In genomic region chr1:2190491-2190976, GRCh38 we compare ENCODE assay signal across 9 cellular contexts. TPM values are rescaled to one million over a fixed set of nuclear protein-coding genes. Genes with fewer than 3 reads are reported as not detected.
A peak's percentile ranks its signal among the peaks of the same experiment; 100 is the strongest.
DNase-seq lines count a peak whose midpoint lies in the region; ATAC-seq and TF ChIP-seq lines count a peak whose summit lies in the region.
"Had no signal": no experiment of that assay in that cellular context is flagged by ENCODE, and none has a peak within 500 bp of the region (broad histone marks: within the 10 kb centered on the region; RNA-seq: fewer than 3 reads in every experiment).

No MANE protein-coding gene starts in this region.

- H3K4me1 ChIP-seq in lung (ENCODE audit: control insufficient read depth in 2 of 2, insufficient read depth in 2 of 2, low read length in 2 of 2) (peaks cover 6 to 12% of the 10 kb centered on the region in 2 donors), thyroid gland (peaks cover 44 to 52% of the 10 kb centered on the region in 2 donors)

- H3K27me3 ChIP-seq in lung (ENCODE audit: control insufficient read depth, insufficient read depth) (no peaks in the 10 kb centered on the region), thyroid gland (no peaks in the 10 kb centered on the region)

- H3K27ac Mint-ChIP-seq in activated CD4-positive, alpha-beta T cell treated with anti-CD3 and anti-CD28 coated beads, Interleukin-2, amount 10 ng/mL, durations not matched to agents 24 days and 14 days, result peak overlapping the region; percentile 25
- no peak overlapping the region for H3K27ac Mint-ChIP-seq in activated CD4-positive, alpha-beta T cell treated with anti-CD3 and anti-CD28 coated beads for 36 hours

- no peak for TF ChIP-seq POLR2A in thyroid gland (IDR thresholded peaks at IDR 0.05)

- 79 to 91% methylated on average over 19 of the region's 19 CpGs for WGBS in lung, 2 donors
- WGBS in thyroid gland, 2 donors, result 92 to 97% methylated on average over 10 to 11 of the region's 19 CpGs

- peak overlapping the region; percentile 96 to 97 for H3K27ac ChIP-seq in lung (ENCODE audit: low read depth in 1 of 2, low read length in 1 of 2)
- peak overlapping the region; percentile 88 to 92 (median 92) for H3K27ac ChIP-seq in thyroid gland

- H3K4me3 ChIP-seq in cardiac fibroblast (replicated peaks in 1 of 2; ENCODE audit: low read depth in 2 of 2, low read length in 2 of 2) (peak overlapping the region; percentile 56 to 64), lung (no peak overlapping the region), thyroid gland (replicated peaks in 1 of 3) (peak overlapping the region in 1 of 3 donors; percentile 37)

- peaks cover 5% of the 10 kb centered on the region for H3K36me3 Mint-ChIP-seq in activated CD4-positive, alpha-beta T cell treated with anti-CD3 and anti-CD28 coated beads, Interleukin-2, amount 10 ng/mL, durations not matched to agents 24 days and 14 days (ENCODE audit: low read depth)
- H3K36me3 Mint-ChIP-seq in activated CD4-positive, alpha-beta T cell treated with anti-CD3 and anti-CD28 coated beads for 36 hours (ENCODE audit: low read depth), result peaks cover 2% of the 10 kb centered on the region

- no peaks in the 10 kb centered on the region for H3K9me3 Mint-ChIP-seq in activated CD4-positive, alpha-beta T cell treated with anti-CD3 and anti-CD28 coated beads, Interleukin-2, amount 10 ng/mL, durations not matched to agents 24 days and 14 days
- H3K9me3 Mint-ChIP-seq in activated CD4-positive, alpha-beta T cell treated with anti-CD3 and anti-CD28 coated beads for 36 hours (ENCODE audit: low read depth), result no peaks in the 10 kb centered on the region

- POLR2A ChIA-PET in activated CD4-positive, alpha-beta T cell treated with anti-CD3 and anti-CD28 coated beads for 36 hours (lab: Charles Lee), result no interaction called here

- no peak for TF ChIP-seq CTCF in cardiac fibroblast (IDR thresholded peaks at IDR 0.05; ENCODE audit: low read depth, low read length)
- no peak for TF ChIP-seq CTCF in lung (IDR thresholded peaks at IDR 0.05; ENCODE audit: control extremely low read depth, extremely low read depth)
- TF ChIP-seq CTCF in thyroid gland (IDR thresholded peaks at IDR 0.05), result no peak
- no peak for TF ChIP-seq CTCF in GM10266 (IDR thresholded peaks at IDR 0.05; ENCODE audit: control insufficient read depth, insufficient read depth, low read depth, missing control alignments)

- peaks cover 0 to 4% of the 10 kb centered on the region in 2 donors for H3K36me3 ChIP-seq in lung (ENCODE audit: control insufficient read depth in 2 of 2, insufficient read depth in 2 of 2, low read length in 2 of 2)
- H3K36me3 ChIP-seq in thyroid gland, result peaks cover 0 to 3% of the 10 kb centered on the region in 2 donors

- peaks cover 6% of the 10 kb centered on the region for H3K4me1 Mint-ChIP-seq in activated CD4-positive, alpha-beta T cell treated with anti-CD3 and anti-CD28 coated beads, Interleukin-2, amount 10 ng/mL, durations not matched to agents 24 days and 14 days
- peaks cover 11% of the 10 kb centered on the region for H3K4me1 Mint-ChIP-seq in activated CD4-positive, alpha-beta T cell treated with anti-CD3 and anti-CD28 coated beads for 36 hours

- no peak for DNase-seq in activated CD4-positive, alpha-beta T cell treated with anti-CD3 and anti-CD28 coated beads, Interleukin-2, amount 10 ng/mL, durations not matched to agents 24 days and 14 days
- no peak for DNase-seq in activated CD4-positive, alpha-beta T cell treated with anti-CD3 and anti-CD28 coated beads for 36 hours
- DNase-seq in cardiac fibroblast (ENCODE audit: low read depth in 2 of 2), result no peak
- no peak for DNase-seq in lung (ENCODE audit: low spot score)
- DNase-seq in thyroid gland, result no peak
- DNase-seq in GM10266 (ENCODE audit: extremely low spot score), result no peak
- no peak for DNase-seq in cortex of kidney (lab: John Stamatoyannopoulos, UW)
- no peak for DNase-seq in inferior parietal cortex (ENCODE audit: extremely low spot score)
- DNase-seq: Kasumi-1 had no signal

- no peaks in the 10 kb centered on the region for H3K9me3 ChIP-seq in lung (ENCODE audit: control insufficient read depth in 2 of 2, insufficient read depth in 1 of 2, low read length in 1 of 2)
- no peaks in the 10 kb centered on the region for H3K9me3 ChIP-seq in thyroid gland

- CTCF ChIA-PET in activated CD4-positive, alpha-beta T cell treated with anti-CD3 and anti-CD28 coated beads for 36 hours (lab: Charles Lee), result no interaction called here

- no peaks in the 10 kb centered on the region for H3K27me3 Mint-ChIP-seq in activated CD4-positive, alpha-beta T cell treated with anti-CD3 and anti-CD28 coated beads, Interleukin-2, amount 10 ng/mL, durations not matched to agents 24 days and 14 days
- H3K27me3 Mint-ChIP-seq in activated CD4-positive, alpha-beta T cell treated with anti-CD3 and anti-CD28 coated beads for 36 hours, result no peaks in the 10 kb centered on the region

- H3K4me3 Mint-ChIP-seq in activated CD4-positive, alpha-beta T cell treated with anti-CD3 and anti-CD28 coated beads, Interleukin-2, amount 10 ng/mL, durations not matched to agents 24 days and 14 days, result peak overlapping the region; percentile 23
- H3K4me3 Mint-ChIP-seq in activated CD4-positive, alpha-beta T cell treated with anti-CD3 and anti-CD28 coated beads for 36 hours, result no peak overlapping the region

- intact Hi-C loops in activated CD4-positive, alpha-beta T cell treated with anti-CD3 and anti-CD28 coated beads, Interleukin-2, amount 10 ng/mL, durations not matched to agents 24 days and 14 days (cut with micrococcal nuclease), result no loop called here
- intact Hi-C loops in activated CD4-positive, alpha-beta T cell treated with anti-CD3 and anti-CD28 coated beads for 36 hours (cut with DNase I, micrococcal nuclease), result no loop called here
- intact Hi-C loops in thyroid gland (cut with DNase I), result loop anchor here (10.0 kb wide), 1 partner anchor 334 kb away; the partner anchor contains the start of gene PANK4

- ATAC-seq in activated CD4-positive, alpha-beta T cell treated with anti-CD3 and anti-CD28 coated beads for 36 hours, result no peak
- no peak for ATAC-seq in lung (ENCODE audit: insufficient read depth, low FRiP score)

RNA-seq across cellular contexts. Expression of gene FAAP20, which starts 4.0 kb away (rescaled TPM):
- 55.8 and 60.3 TPM in 2 replicates for total RNA-seq in activated CD4-positive, alpha-beta T cell treated with anti-CD3 and anti-CD28 coated beads, Interleukin-2, amount 10 ng/mL, durations not matched to agents 24 days and 14 days
- 10 to 100 TPM; 69.7 to 84.4 TPM for total RNA-seq in activated CD4-positive, alpha-beta T cell treated with anti-CD3 and anti-CD28 coated beads for 36 hours
- total RNA-seq in lung (10 to 100 TPM; 16.8 to 71.6 TPM), thyroid gland (10 to 100 TPM; 42.2 to 82.2 (median 50.2) TPM)
- 10 to 100 TPM; 65.2 to 87.9 TPM for polyA plus RNA-seq in lung

RNA-seq across cellular contexts. Expression of gene SKI, which starts 37.6 kb away (rescaled TPM):
- 40.7 and 41.1 TPM in 2 replicates for total RNA-seq in activated CD4-positive, alpha-beta T cell treated with anti-CD3 and anti-CD28 coated beads, Interleukin-2, amount 10 ng/mL, durations not matched to agents 24 days and 14 days
- 10 to 100 TPM; 28.7 to 34.0 TPM for total RNA-seq in activated CD4-positive, alpha-beta T cell treated with anti-CD3 and anti-CD28 coated beads for 36 hours
- 10 to 100 TPM; 47.7 to 90.7 TPM for total RNA-seq in lung
- 10 to 100 TPM; 17.1 to 33.8 TPM for polyA plus RNA-seq in lung
- 10 to 100 TPM; 31.4 to 59.6 (median 39.9) TPM for total RNA-seq in thyroid gland
